Comparison of ENCODE assay signal across 17 cellular contexts in the genomic region with DNA sequence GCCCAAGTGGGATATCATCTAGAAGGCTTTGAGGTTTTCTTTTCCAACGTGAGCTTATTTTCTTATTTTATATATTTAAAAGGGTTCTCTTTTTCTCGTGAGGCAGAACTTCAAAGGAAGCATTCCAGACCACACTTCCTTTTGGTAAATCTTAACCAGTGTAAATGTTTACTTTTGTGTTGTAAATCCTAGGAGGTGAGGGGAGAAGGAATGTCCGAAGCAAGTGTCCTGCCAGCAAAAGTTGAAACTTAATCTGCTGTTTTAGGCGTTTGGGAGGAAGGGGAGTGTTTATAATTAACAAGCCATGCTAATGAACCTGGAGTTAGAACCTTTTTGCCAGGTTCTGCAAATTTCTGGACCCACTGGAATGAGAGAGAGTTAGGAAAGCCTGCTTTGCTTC. TPM values are rescaled to one million over a fixed set of nuclear protein-coding genes. Genes with fewer than 3 reads are reported as not detected.
DNase-seq lines count a peak whose midpoint lies in the region; ATAC-seq and TF ChIP-seq lines count a peak whose summit lies in the region.
"Had no signal": no experiment of that assay in that cellular context is flagged by ENCODE, and none has a peak within 500 bp of the region (broad histone marks: within the 10 kb centered on the region; RNA-seq: fewer than 3 reads in every experiment).

No MANE protein-coding gene starts in this region.

- H3K4me3 Mint-ChIP-seq in nephron = peak overlapping the region in 1 of 3 experiments; percentile 5
- no peak overlapping the region for H3K4me3 Mint-ChIP-seq in activated naive CD8-positive, alpha-beta T cell treated with anti-CD3 and anti-CD28 coated beads for 36 hours
- no peak overlapping the region for H3K4me3 Mint-ChIP-seq in activated T-helper 1 cell treated with anti-CD3 and anti-CD28 coated beads, Interleukin-12 subunit alpha, Interleukin-12 subunit beta, Interleukin-2, Interleukin-4 antibody, amounts not matched to agents 30 ng/mL and 10 ng/mL and 1 ng/mL, durations not matched to agents 14 hours and 24 hours and 36 hours
- H3K4me3 Mint-ChIP-seq: stimulated activated naive CD8-positive, alpha-beta T cell treated with anti-CD3 and anti-CD28 coated beads, Interleukin-15, Interleukin-2, amounts not matched to agents 100 ng/mL and 50 ng/mL, for 24 hours had no signal

- H3K27me3 ChIP-seq in RWPE2 (ENCODE audit: insufficient read depth, poor library complexity, severe bottlenecking) (no peaks in the 10 kb centered on the region), ascending aorta (no peaks in the 10 kb centered on the region)
- H3K27me3 ChIP-seq: adrenal gland had no signal

- H3K9me3 ChIP-seq in RWPE2 (ENCODE audit: severe bottlenecking) (no peaks in the 10 kb centered on the region), ascending aorta (no peaks in the 10 kb centered on the region)
- H3K9me3 ChIP-seq: adrenal gland had no signal

- peaks cover 5% of the 10 kb centered on the region for H3K27me3 Mint-ChIP-seq in nephron (ENCODE audit: low read depth)
- peaks cover 39% of the 10 kb centered on the region for H3K27me3 Mint-ChIP-seq in activated naive CD8-positive, alpha-beta T cell treated with anti-CD3 and anti-CD28 coated beads for 36 hours
- H3K27me3 Mint-ChIP-seq in activated T-helper 1 cell treated with anti-CD3 and anti-CD28 coated beads, Interleukin-12 subunit alpha, Interleukin-12 subunit beta, Interleukin-2, Interleukin-4 antibody, amounts not matched to agents 30 ng/mL and 10 ng/mL and 1 ng/mL, durations not matched to agents 14 hours and 24 hours and 36 hours (ENCODE audit: insufficient read depth) = peaks cover 8% of the 10 kb centered on the region

- peaks cover 27% of the 10 kb centered on the region for H3K4me1 Mint-ChIP-seq in nephron
- no peaks in the 10 kb centered on the region for H3K4me1 Mint-ChIP-seq in activated naive CD8-positive, alpha-beta T cell treated with anti-CD3 and anti-CD28 coated beads for 36 hours
- no peaks in the 10 kb centered on the region for H3K4me1 Mint-ChIP-seq in activated T-helper 1 cell treated with anti-CD3 and anti-CD28 coated beads, Interleukin-12 subunit alpha, Interleukin-12 subunit beta, Interleukin-2, Interleukin-4 antibody, amounts not matched to agents 30 ng/mL and 10 ng/mL and 1 ng/mL, durations not matched to agents 14 hours and 24 hours and 36 hours (ENCODE audit: low read depth)

- no peaks in the 10 kb centered on the region for H3K36me3 Mint-ChIP-seq in nephron (ENCODE audit: low read depth)
- no peaks in the 10 kb centered on the region for H3K36me3 Mint-ChIP-seq in activated naive CD8-positive, alpha-beta T cell treated with anti-CD3 and anti-CD28 coated beads for 36 hours
- H3K36me3 Mint-ChIP-seq in activated T-helper 1 cell treated with anti-CD3 and anti-CD28 coated beads, Interleukin-12 subunit alpha, Interleukin-12 subunit beta, Interleukin-2, Interleukin-4 antibody, amounts not matched to agents 30 ng/mL and 10 ng/mL and 1 ng/mL, durations not matched to agents 14 hours and 24 hours and 36 hours (ENCODE audit: low read depth) = no peaks in the 10 kb centered on the region
- H3K36me3 Mint-ChIP-seq: naive B cell had no signal

- peak overlapping the region; percentile 83 to 86 (median 84) for H3K27ac Mint-ChIP-seq in nephron
- no peak overlapping the region for H3K27ac Mint-ChIP-seq in activated naive CD8-positive, alpha-beta T cell treated with anti-CD3 and anti-CD28 coated beads for 36 hours
- H3K27ac Mint-ChIP-seq in activated T-helper 1 cell treated with anti-CD3 and anti-CD28 coated beads, Interleukin-12 subunit alpha, Interleukin-12 subunit beta, Interleukin-2, Interleukin-4 antibody, amounts not matched to agents 30 ng/mL and 10 ng/mL and 1 ng/mL, durations not matched to agents 14 hours and 24 hours and 36 hours = no peak overlapping the region
- H3K27ac Mint-ChIP-seq: naive B cell; stimulated activated naive CD8-positive, alpha-beta T cell treated with anti-CD3 and anti-CD28 coated beads, Interleukin-15, Interleukin-2, amounts not matched to agents 100 ng/mL and 50 ng/mL, for 24 hours had no signal

- H3K36me3 ChIP-seq in RWPE2 (ENCODE audit: low read depth) (no peaks in the 10 kb centered on the region), ascending aorta (no peaks in the 10 kb centered on the region)
- H3K36me3 ChIP-seq: adrenal gland had no signal

- DNase-seq in RWPE2 (ENCODE audit: low spot score) = no peak
- DNase-seq in kidney glomerular epithelial cell (lab: John Stamatoyannopoulos, UW) = peak; percentile 70
- DNase-seq in activated naive CD8-positive, alpha-beta T cell treated with anti-CD3 and anti-CD28 coated beads for 36 hours = no peak
- DNase-seq in activated T-helper 1 cell treated with anti-CD3 and anti-CD28 coated beads, Interleukin-12 subunit alpha, Interleukin-12 subunit beta, Interleukin-2, Interleukin-4 antibody, amounts not matched to agents 30 ng/mL and 10 ng/mL and 1 ng/mL, durations not matched to agents 14 hours and 24 hours and 36 hours (ENCODE audit: low spot score) = no peak
- DNase-seq in head of caudate nucleus = no peak
- DNase-seq in ascending aorta (ENCODE audit: low spot score in 2 of 2) = no peak
- DNase-seq: activated CD4-positive, CD25-positive, alpha-beta regulatory T cell treated with anti-CD3 and anti-CD28 coated beads, Interleukin-2, amount 50 U/mL, for 72 hours; adrenal gland; Karpas-422; naive B cell; NCI-H1694; SHP77 treated with DMSO at 0.1 percent for 48 hours; T-helper 2 cell had no signal

- no peaks in the 10 kb centered on the region for H3K9me3 Mint-ChIP-seq in nephron
- no peaks in the 10 kb centered on the region for H3K9me3 Mint-ChIP-seq in activated naive CD8-positive, alpha-beta T cell treated with anti-CD3 and anti-CD28 coated beads for 36 hours
- no peaks in the 10 kb centered on the region for H3K9me3 Mint-ChIP-seq in activated T-helper 1 cell treated with anti-CD3 and anti-CD28 coated beads, Interleukin-12 subunit alpha, Interleukin-12 subunit beta, Interleukin-2, Interleukin-4 antibody, amounts not matched to agents 30 ng/mL and 10 ng/mL and 1 ng/mL, durations not matched to agents 14 hours and 24 hours and 36 hours
- H3K9me3 Mint-ChIP-seq: stimulated activated naive CD8-positive, alpha-beta T cell treated with anti-CD3 and anti-CD28 coated beads, Interleukin-15, Interleukin-2, amounts not matched to agents 100 ng/mL and 50 ng/mL, for 24 hours had no signal

- no peak for ATAC-seq in RWPE2 (ENCODE audit: low read depth)

- peak overlapping the region; percentile 72 for H3K27ac ChIP-seq in C4-2B
- H3K27ac ChIP-seq in RWPE2 (ENCODE audit: poor library complexity, severe bottlenecking) = peak overlapping the region; percentile 96
- H3K27ac ChIP-seq in ascending aorta = no peak overlapping the region
- H3K27ac ChIP-seq: adrenal gland, HL-60 had no signal

- no peak overlapping the region for H3K4me3 ChIP-seq in RWPE2 (ENCODE audit: severe bottlenecking)
- no peak overlapping the region for H3K4me3 ChIP-seq in ascending aorta
- H3K4me3 ChIP-seq: adrenal gland had no signal

- intact Hi-C loops in activated T-helper 1 cell treated with anti-CD3 and anti-CD28 coated beads, Interleukin-12 subunit alpha, Interleukin-12 subunit beta, Interleukin-2, Interleukin-4 antibody, amounts not matched to agents 30 ng/mL and 10 ng/mL and 1 ng/mL, durations not matched to agents 14 hours and 24 hours and 36 hours (cut with micrococcal nuclease) = no loop called here
- intact Hi-C loops in head of caudate nucleus (cut with DNase I) (no loop called here), ascending aorta (cut with DNase I) (no loop called here)

- H3K4me1 ChIP-seq in RWPE2 (ENCODE audit: insufficient read depth, poor library complexity, severe bottlenecking) (peaks cover 66% of the 10 kb centered on the region), ascending aorta (no peaks in the 10 kb centered on the region)
- H3K4me1 ChIP-seq: adrenal gland had no signal

- no peak for TF ChIP-seq CTCF in C4-2B (conservative IDR thresholded peaks at IDR 0.05)
- TF ChIP-seq CTCF in RWPE2 (IDR thresholded peaks at IDR 0.05; ENCODE audit: poor library complexity, severe bottlenecking) = no peak
- TF ChIP-seq CTCF in nephron (IDR thresholded peaks at IDR 0.05; ENCODE audit: unreplicated experiment in 3 of 3) = no peak
- TF ChIP-seq CTCF in ascending aorta (IDR thresholded peaks at IDR 0.05) = no peak

RNA-seq across cellular contexts. Expression of a gene that starts 37.9 kb away (rescaled TPM):
- 1 to 10 TPM; 1.5 to 2.5 TPM for total RNA-seq in activated naive CD8-positive, alpha-beta T cell treated with anti-CD3 and anti-CD28 coated beads for 36 hours
- 0.32 and 0.70 TPM in 2 replicates for total RNA-seq in activated T-helper 1 cell treated with anti-CD3 and anti-CD28 coated beads, Interleukin-12 subunit alpha, Interleukin-12 subunit beta, Interleukin-2, Interleukin-4 antibody, amounts not matched to agents 30 ng/mL and 10 ng/mL and 1 ng/mL, durations not matched to agents 14 hours and 24 hours and 36 hours
- total RNA-seq in ascending aorta = not detected

Comparison
In these comparisons a context has a peak if more than half of its experiments do, and no peak if none do; other contexts are left out.
1. H3K27ac ChIP-seq: peak in C4-2B (single experiment) and RWPE2 (single experiment); none in ascending aorta (0 of 2).
2. H3K27ac Mint-ChIP-seq: peak in nephron (3 of 3); none in activated naive CD8-positive, alpha-beta T cell treated with anti-CD3 and anti-CD28 coated beads for 36 hours (single experiment) and activated T-helper 1 cell treated with anti-CD3 and anti-CD28 coated beads, Interleukin-12 subunit alpha, Interleukin-12 subunit beta, Interleukin-2, Interleukin-4 antibody, amounts not matched to agents 30 ng/mL and 10 ng/mL and 1 ng/mL, durations not matched to agents 14 hours and 24 hours and 36 hours (single experiment).